ENCODE assay signal across 21 cellular contexts in genomic region chr15:67180514-67181191, GRCh38.
DNase-seq lines count a peak whose midpoint lies in the region; ATAC-seq and TF ChIP-seq lines count a peak whose summit lies in the region.
"Had no signal": no experiment of that assay in that cellular context is flagged by ENCODE, and none has a peak within 500 bp of the region (broad histone marks: within the 10 kb centered on the region; RNA-seq: fewer than 3 reads in every experiment).

No MANE protein-coding gene starts in this region.

- no TSS peak for BruUV-seq in Calu3 (replicated peaks; lab: Mats Ljungman, UMichigan)

- no peak overlapping the region for H2AFZ ChIP-seq in OCI-LY1 (ENCODE audit: low read length)

- no peaks in the 10 kb centered on the region for H3K9me3 Mint-ChIP-seq in Calu3 (ENCODE audit: low read depth, unreplicated experiment)
- H3K9me3 Mint-ChIP-seq: activated naive CD8-positive, alpha-beta T cell treated with anti-CD3 and anti-CD28 coated beads, Interleukin-2, amount 10 ng/mL, durations not matched to agents 7 days and 5 days; T-cell had no signal

- no peak overlapping the region for H3K4me2 ChIP-seq in OCI-LY1 (ENCODE audit: low read length)

- peak; percentile 28 for DNase-seq in NK-92 treated with Interleukin-12 subunit alpha and Interleukin-12 subunit beta, amount 100 ng/mL, for 24 hours (lab: John Stamatoyannopoulos, UW)
- DNase-seq in NK-92 (lab: John Stamatoyannopoulos, UW; ENCODE audit: unreplicated experiment) (no peak), epithelial cell of proximal tubule (ENCODE audit: low read depth) (no peak), psoas muscle (peak in 1 of 2 donors; percentile 46), Calu3 (no peak), SKM-1 treated with dmso at 0.1 percent for 144 hours (lab: John Stamatoyannopoulos, UW; ENCODE audit: unreplicated experiment) (no peak)
- DNase-seq: activated CD4-positive, alpha-beta T cell treated with anti-CD3 and anti-CD28 coated beads for 1 hour; activated CD8-positive, alpha-beta memory T cell treated with anti-CD3 and anti-CD28 coated beads, Interleukin-2, amount 50 U/mL, for 48 hours; activated naive CD8-positive, alpha-beta T cell treated with anti-CD3 and anti-CD28 coated beads, Interleukin-2, amount 10 ng/mL, durations not matched to agents 7 days and 5 days; CD4-positive, alpha-beta memory T cell; Kasumi-1; kidney; NCI-H1436; NCI-H345; small intestine; stomach had no signal

- peaks cover 12% of the 10 kb centered on the region for H3K4me1 ChIP-seq in OCI-LY1 (ENCODE audit: insufficient read depth, low read length, severe bottlenecking)
- peaks cover 71% of the 10 kb centered on the region for H3K4me1 ChIP-seq in psoas muscle

- no peaks in the 10 kb centered on the region for H4K20me1 ChIP-seq in OCI-LY1 (ENCODE audit: insufficient read depth, low read length)

- no peak overlapping the region for H3K27ac Mint-ChIP-seq in Calu3 (ENCODE audit: unreplicated experiment)
- H3K27ac Mint-ChIP-seq: activated naive CD8-positive, alpha-beta T cell treated with anti-CD3 and anti-CD28 coated beads, Interleukin-2, amount 10 ng/mL, durations not matched to agents 7 days and 5 days had no signal

- no peaks in the 10 kb centered on the region for H3K9me2 ChIP-seq in OCI-LY1 (ENCODE audit: low read depth, low read length)

- no peaks in the 10 kb centered on the region for H3K79me2 ChIP-seq in OCI-LY1 (ENCODE audit: insufficient read depth, low read length)

- H3K4me3 ChIP-seq in OCI-LY1 (ENCODE audit: low read depth, low read length, poor library complexity, severe bottlenecking) = no peak overlapping the region
- no peak overlapping the region for H3K4me3 ChIP-seq in epithelial cell of proximal tubule (ENCODE audit: low read depth, low read length)
- H3K4me3 ChIP-seq in psoas muscle = no peak overlapping the region
- H3K4me3 ChIP-seq: mucosa of descending colon, stomach had no signal

- intact Hi-C loops in psoas muscle (cut with DNase I) (no loop called here), Calu3 (cut with micrococcal nuclease; ENCODE audit: unreplicated experiment) (no loop called here)

- H3K36me3 Mint-ChIP-seq in Calu3 (ENCODE audit: insufficient read depth, unreplicated experiment) = peaks cover 85% of the 10 kb centered on the region

- no peaks in the 10 kb centered on the region for H3K27me3 Mint-ChIP-seq in Calu3 (ENCODE audit: unreplicated experiment)
- H3K27me3 Mint-ChIP-seq: activated naive CD8-positive, alpha-beta T cell treated with anti-CD3 and anti-CD28 coated beads, Interleukin-2, amount 10 ng/mL, durations not matched to agents 7 days and 5 days; CD4-positive, alpha-beta memory T cell; T-cell had no signal

- peaks cover 37% of the 10 kb centered on the region for H3K4me1 Mint-ChIP-seq in Calu3 (ENCODE audit: low read depth, unreplicated experiment)

- ATAC-seq in psoas muscle (no peak), GM19395 (IDR thresholded peaks at IDR 0.05; ENCODE audit: unreplicated experiment) (no peak)
- ATAC-seq: mucosa of descending colon had no signal

- H3K27me3 ChIP-seq in OCI-LY1 (ENCODE audit: insufficient read depth, low read length) = no peaks in the 10 kb centered on the region
- no peaks in the 10 kb centered on the region for H3K27me3 ChIP-seq in psoas muscle (ENCODE audit: insufficient read depth in 3 of 3, low read length in 2 of 3)
- H3K27me3 ChIP-seq: stomach had no signal

- peak; percentile 34; the same call in 1 of the 2 replicates for TF ChIP-seq CTCF in OCI-LY1 (IDR thresholded peaks at IDR 0.05; ENCODE audit: low read length)
- TF ChIP-seq CTCF in epithelial cell of proximal tubule (conservative IDR thresholded peaks at IDR 0.05; ENCODE audit: low read depth, low read length) = peak; percentile 20
- no peak for TF ChIP-seq CTCF in psoas muscle (IDR thresholded peaks at IDR 0.05)
- no peak for TF ChIP-seq CTCF in Calu3 (IDR thresholded peaks at IDR 0.05; ENCODE audit: unreplicated experiment)

- no peaks in the 10 kb centered on the region for H3F3A ChIP-seq in OCI-LY1 (ENCODE audit: insufficient read depth, low read length)

- H3K36me3 ChIP-seq in OCI-LY1 (ENCODE audit: insufficient read depth, low read length) (peaks cover 70% of the 10 kb centered on the region), psoas muscle (ENCODE audit: insufficient read depth in 1 of 2, low read depth in 1 of 2) (peaks cover 0 to 50% of the 10 kb centered on the region in 2 donors)

- H3K9ac ChIP-seq in OCI-LY1 (ENCODE audit: low read length) = no peak overlapping the region

- no peak overlapping the region for H3K4me3 Mint-ChIP-seq in Calu3 (ENCODE audit: low read depth, unreplicated experiment)
- H3K4me3 Mint-ChIP-seq: activated naive CD8-positive, alpha-beta T cell treated with anti-CD3 and anti-CD28 coated beads, Interleukin-2, amount 10 ng/mL, durations not matched to agents 7 days and 5 days; CD4-positive, alpha-beta memory T cell; T-cell had no signal

- CTCF ChIA-PET in Calu3 (lab: Charles Lee) = no interaction called here

- H3K27ac ChIP-seq in OCI-LY1 (ENCODE audit: low read depth, low read length, poor library complexity, severe bottlenecking) (no peak overlapping the region), psoas muscle (peak overlapping the region; percentile 90)
- H3K27ac ChIP-seq: 22Rv1, stomach had no signal

- 90 to 95% (median 92%) methylated on average over 10 of the region's 10 CpGs for WGBS in psoas muscle, 3 donors

- H3K9me3 ChIP-seq in OCI-LY1 (ENCODE audit: low read length) (no peaks in the 10 kb centered on the region), psoas muscle (no peaks in the 10 kb centered on the region)
- H3K9me3 ChIP-seq: mucosa of descending colon, stomach had no signal

Comparison
In these comparisons a context has a peak if more than half of its experiments do, and no peak if none do; other contexts are left out.
1. CTCF ChIP-seq: peak in OCI-LY1 (single experiment) and epithelial cell of proximal tubule (single experiment); none in psoas muscle (single experiment) and Calu3 (single experiment).